1 cellular context compared by ENCODE assay signal in genomic region chr9:137588891-137589290, GRCh38.
TF ChIP-seq lines count a peak whose summit lies in the region.

No MANE protein-coding gene starts in this region.

TF ChIP-seq in GM12878, 131 proteins besides CTCF, POLR2A, EP300 and RAD21:
- TF ChIP-seq SMC3 (IDR thresholded peaks at IDR 0.05; ENCODE audit: borderline replicate concordance, low read length) = no peak
